ENCODE assay signal across 11 cellular contexts in the genomic region with DNA sequence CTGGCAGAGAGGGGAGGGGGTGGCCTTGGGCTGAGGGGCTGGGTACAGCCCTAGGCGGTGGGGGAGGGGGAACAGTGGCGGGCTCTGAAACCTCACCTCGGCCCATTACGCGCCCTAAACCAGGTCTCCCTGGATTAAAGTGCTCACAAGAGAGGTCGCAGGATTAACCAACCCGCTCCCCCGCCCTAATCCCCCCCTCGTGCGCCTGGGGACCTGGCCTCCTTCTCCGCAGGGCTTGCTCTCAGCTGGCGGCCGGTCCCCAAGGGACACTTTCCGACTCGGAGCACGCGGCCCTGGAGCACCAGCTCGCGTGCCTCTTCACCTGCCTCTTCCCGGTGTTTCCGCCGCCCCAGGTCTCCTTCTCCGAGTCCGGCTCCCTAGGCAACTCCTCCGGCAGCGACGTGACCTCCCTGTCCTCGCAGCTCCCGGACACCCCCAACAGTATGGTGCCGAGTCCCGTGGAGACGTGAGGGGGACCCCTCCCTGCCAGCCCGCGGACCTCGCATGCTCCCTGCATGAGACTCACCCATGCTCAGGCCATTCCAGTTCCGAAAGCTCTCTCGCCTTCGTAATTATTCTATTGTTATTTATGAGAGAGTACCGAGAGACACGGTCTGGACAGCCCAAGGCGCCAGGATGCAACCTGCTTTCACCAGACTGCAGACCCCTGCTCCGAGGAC. TPM values are rescaled to one million over a fixed set of nuclear protein-coding genes. Genes with fewer than 3 reads are reported as not detected.
DNase-seq lines count a peak whose midpoint lies in the region; ATAC-seq and TF ChIP-seq lines count a peak whose summit lies in the region.
"Had no signal": no experiment of that assay in that cellular context is flagged by ENCODE, and none has a peak within 500 bp of the region (broad histone marks: within the 10 kb centered on the region; RNA-seq: fewer than 3 reads in every experiment).

No MANE protein-coding gene starts in this region.

- no peak overlapping the region for H3K9ac ChIP-seq in iPS-15b (ENCODE audit: low read depth, low read length)

- H3K36me3 ChIP-seq in WERI-Rb-1 (peaks cover 85% of the 10 kb centered on the region), iPS-15b (ENCODE audit: control insufficient read depth, insufficient read depth, low read length) (no peaks in the 10 kb centered on the region), spleen (no peaks in the 10 kb centered on the region), SJCRH30 (peaks cover 12% of the 10 kb centered on the region)
- H3K36me3 ChIP-seq: cardiac muscle cell had no signal

- no peak for TF ChIP-seq POLR2A in spleen (IDR thresholded peaks at IDR 0.05)

- WGBS in spleen, 5 donors = 10 to 29% (median 11%) methylated on average over 20 to 42 of the region's 42 CpGs

- DNase-seq in NCI-H1436 (lab: John Stamatoyannopoulos, UW) = peak; percentile 81
- no peak for DNase-seq in NCI-H1436 treated with DMSO at 0.1 percent for 48 hours (lab: John Stamatoyannopoulos, UW)
- peak; percentile 99 for DNase-seq in WERI-Rb-1
- no peak for DNase-seq in spleen
- DNase-seq in SJCRH30 = no peak
- no peak for DNase-seq in Kasumi-1 (lab: John Stamatoyannopoulos, UW)
- DNase-seq: midbrain had no signal

- H3K27me3 ChIP-seq in WERI-Rb-1 (ENCODE audit: insufficient read depth, low read depth, severe bottlenecking) = no peaks in the 10 kb centered on the region
- H3K27me3 ChIP-seq in iPS-15b (ENCODE audit: control insufficient read depth, insufficient read depth, low read length) = peaks cover 97% of the 10 kb centered on the region
- peaks cover 40 to 100% (median 100%) of the 10 kb centered on the region in 7 donors for H3K27me3 ChIP-seq in spleen (replicated peaks in 1 of 7)
- no peaks in the 10 kb centered on the region for H3K27me3 ChIP-seq in SJCRH30

- H3K4me1 ChIP-seq in iPS-15b (ENCODE audit: control insufficient read depth, insufficient read depth, low read length) (peaks cover 2% of the 10 kb centered on the region), spleen (peaks cover 60 to 88% (median 81%) of the 10 kb centered on the region in 6 donors), SJCRH30 (no peaks in the 10 kb centered on the region)

- H3K9me3 ChIP-seq in WERI-Rb-1 (ENCODE audit: severe bottlenecking) = no peaks in the 10 kb centered on the region
- no peaks in the 10 kb centered on the region for H3K9me3 ChIP-seq in iPS-15b (ENCODE audit: control insufficient read depth, insufficient read depth, low read length)
- peaks cover 0 to 11% (median 0%) of the 10 kb centered on the region in 8 donors for H3K9me3 ChIP-seq in spleen
- H3K9me3 ChIP-seq in SJCRH30 (replicated peaks) = peaks cover 3% of the 10 kb centered on the region; the same call in 1 of the 2 replicates

- peak overlapping the region; percentile 96 for H3K4me3 ChIP-seq in WERI-Rb-1 (ENCODE audit: low read depth, low read length)
- peak overlapping the region; percentile 52 for H3K4me3 ChIP-seq in iPS-15b (ENCODE audit: low read depth, low read length)
- peak overlapping the region in 5 of 8 donors; percentile 46 to 65 (median 51) for H3K4me3 ChIP-seq in spleen
- no peak overlapping the region for H3K4me3 ChIP-seq in SJCRH30

- intact Hi-C loops in spleen (cut with DNase I; ENCODE audit: low total_unique reads) = no loop called here

- no peak for ATAC-seq in GM19463 (IDR thresholded peaks at IDR 0.05; ENCODE audit: unreplicated experiment)

- H3K27ac ChIP-seq in WERI-Rb-1 (peak overlapping the region; percentile 97), spleen (no peak overlapping the region), SJCRH30 (no peak overlapping the region)
- H3K27ac ChIP-seq: cardiac muscle cell had no signal

- TF ChIP-seq CTCF in WERI-Rb-1 (IDR thresholded peaks at IDR 0.05; ENCODE audit: low read depth, low read length) (no peak), spleen (IDR thresholded peaks at IDR 0.05 in 8 of 11, conservative IDR thresholded peaks at IDR 0.05 in 3 of 11) (no peak)

RNA-seq across cellular contexts. Expression of a gene that starts 4.9 kb away (rescaled TPM):
- 1 to 10 TPM in 1 of 7 donors, under 1 TPM in 6; 0.32 to 1.1 (median 0.52) TPM for total RNA-seq in spleen
- polyA plus RNA-seq in spleen = under 1 TPM; 0.20 to 0.29 (median 0.22) TPM
- total RNA-seq in SJCRH30 (2014; rRNA removed; shearing (Covaris generic)) = 3.0 and 4.3 TPM in 2 replicates
- total RNA-seq: cardiac muscle cell, SK-MEL-5 had no signal
- polyA plus RNA-seq: cardiac muscle cell had no signal

RNA-seq across cellular contexts. Expression of a gene that starts 30.2 kb away (rescaled TPM):
- 10 to 100 TPM; 62.5 to 98.5 (median 82.4) TPM for total RNA-seq in spleen
- 10 to 100 TPM; 49.7 to 86.8 (median 65.2) TPM for polyA plus RNA-seq in spleen
- 139 TPM in 2 replicates for total RNA-seq in SJCRH30 (2014; rRNA removed; shearing (Covaris generic))

Comparison
In these comparisons a context has a peak if more than half of its experiments do, and no peak if none do; other contexts are left out.
1. DNase-seq: peak in NCI-H1436 (single experiment) and WERI-Rb-1 (single experiment); none in NCI-H1436 treated with DMSO at 0.1 percent for 48 hours (single experiment), spleen (single experiment), SJCRH30 (0 of 2) and Kasumi-1 (0 of 2).